Comparison of ENCODE assay signal across 8 cellular contexts in genomic region chr2:20365249-20365817, GRCh38. TPM values are rescaled to one million over a fixed set of nuclear protein-coding genes. Genes with fewer than 3 reads are reported as not detected.
DNase-seq lines count a peak whose midpoint lies in the region; ATAC-seq lines count a peak whose summit lies in the region.

No MANE protein-coding gene starts in this region.

- no peaks in the 10 kb centered on the region for H3K36me3 Mint-ChIP-seq in dendritic cell treated with granulocyte-macrophage colony-stimulating factor and Interleukin-4, amounts not matched to agents 40 ng/mL and 50 ng/mL, for 4 days (ENCODE audit: low read depth)
- no peaks in the 10 kb centered on the region for H3K36me3 Mint-ChIP-seq in effector memory CD8-positive, alpha-beta T cell (ENCODE audit: insufficient read depth)

- H3K4me1 Mint-ChIP-seq in dendritic cell treated with granulocyte-macrophage colony-stimulating factor and Interleukin-4, amounts not matched to agents 40 ng/mL and 50 ng/mL, for 4 days (ENCODE audit: low read depth), result peaks cover 68% of the 10 kb centered on the region
- no peaks in the 10 kb centered on the region for H3K4me1 Mint-ChIP-seq in effector memory CD8-positive, alpha-beta T cell (ENCODE audit: low read depth in 2 of 2)

- intact Hi-C loops in dendritic cell treated with granulocyte-macrophage colony-stimulating factor and Interleukin-4, amounts not matched to agents 40 ng/mL and 50 ng/mL, for 4 days (cut with micrococcal nuclease), result no loop called here

- no peak overlapping the region for H3K4me3 Mint-ChIP-seq in dendritic cell treated with granulocyte-macrophage colony-stimulating factor and Interleukin-4, amounts not matched to agents 40 ng/mL and 50 ng/mL, for 4 days
- H3K4me3 Mint-ChIP-seq in effector memory CD8-positive, alpha-beta T cell, result no peak overlapping the region

- H3K27ac Mint-ChIP-seq in dendritic cell treated with granulocyte-macrophage colony-stimulating factor and Interleukin-4, amounts not matched to agents 40 ng/mL and 50 ng/mL, for 4 days, result peak overlapping the region; percentile 87
- no peak overlapping the region for H3K27ac Mint-ChIP-seq in effector memory CD8-positive, alpha-beta T cell

- in situ Hi-C loops in ACHN (cut with HindIII; ENCODE audit: low pct_ligation_motif_present, low pct_unique_long_range_greater_than_20kb, low sequenced_read_pairs), result no loop called here

- H3K9me3 Mint-ChIP-seq in dendritic cell treated with granulocyte-macrophage colony-stimulating factor and Interleukin-4, amounts not matched to agents 40 ng/mL and 50 ng/mL, for 4 days, result peaks cover 12% of the 10 kb centered on the region
- H3K9me3 Mint-ChIP-seq in effector memory CD8-positive, alpha-beta T cell, result no peaks in the 10 kb centered on the region

- ATAC-seq in GM18498 (IDR thresholded peaks at IDR 0.05; ENCODE audit: unreplicated experiment) (peak; percentile 93), GM21529 (IDR thresholded peaks at IDR 0.05; ENCODE audit: unreplicated experiment) (peak; percentile 84)
- ATAC-seq in effector memory CD8-positive, alpha-beta T cell (replicated peaks), result no peak

- H3K27me3 Mint-ChIP-seq in dendritic cell treated with granulocyte-macrophage colony-stimulating factor and Interleukin-4, amounts not matched to agents 40 ng/mL and 50 ng/mL, for 4 days, result peaks cover 10% of the 10 kb centered on the region
- H3K27me3 Mint-ChIP-seq in effector memory CD8-positive, alpha-beta T cell, result peaks cover 9 to 13% of the 10 kb centered on the region in 2 donors

- DNase-seq in HT1080 (ENCODE audit: low read depth), result peak; percentile 77
- no peak for DNase-seq in pons (ENCODE audit: low spot score)
- no peak for DNase-seq in DMS53 treated with DMSO at 0.1 percent for 48 hours (lab: John Stamatoyannopoulos, UW; ENCODE audit: unreplicated experiment)
- no peak for DNase-seq in effector memory CD8-positive, alpha-beta T cell
- no peak for DNase-seq in ACHN

RNA-seq across cellular contexts. Expression of gene PUM2, which starts 14.7 kb away (rescaled TPM):
- 18.7 and 35.1 TPM in 2 replicates for total RNA-seq in HT1080 (2014; rRNA removed; shearing (Covaris generic))
- polyA plus RNA-seq in HT1080 (2015; cell fraction: cytosol; rRNA removed), result 37.9 and 52.7 TPM in 2 replicates
- 47.7 and 49.1 TPM in 2 replicates for polyA plus RNA-seq in HT1080 (2015; cell fraction: nucleus; rRNA removed)
